ENCODE assay signal across 1 cellular context in genomic region chr15:55696221-55696620, GRCh38.
TF ChIP-seq lines count a peak whose summit lies in the region.

No MANE protein-coding gene starts in this region.

TF ChIP-seq in HEK293, 187 proteins besides CTCF, POLR2A, EP300 and RAD21 (continued from another document):
- TF ChIP-seq ZNF791 (tag by site-specific recombination; IDR thresholded peaks at IDR 0.05), result no peak
- TF ChIP-seq ZNF600 (tag by site-specific recombination; IDR thresholded peaks at IDR 0.05), result no peak
- TF ChIP-seq ZFP37 (tag by site-specific recombination; IDR thresholded peaks at IDR 0.05), result no peak
- peak; percentile 54; the same call in 1 of the 2 replicates for TF ChIP-seq PRDM6 (tag by site-specific recombination; IDR thresholded peaks at IDR 0.05)
- no peak for TF ChIP-seq ZNF280C (tag by site-specific recombination; IDR thresholded peaks at IDR 0.05)
- TF ChIP-seq INSM2 (tag by site-specific recombination; IDR thresholded peaks at IDR 0.05), result no peak
- TF ChIP-seq ZNF76 (tag by site-specific recombination; IDR thresholded peaks at IDR 0.05; ENCODE audit: borderline replicate concordance, low read depth), result no peak
- no peak for TF ChIP-seq ZNF530 (tag by site-specific recombination; IDR thresholded peaks at IDR 0.05; ENCODE audit: low read depth)
